23 cellular contexts compared by ENCODE assay signal in genomic region chr7:121116399-121116798, GRCh38.
"Had no signal": no experiment of that assay in that cellular context is flagged by ENCODE, and none has a peak within 500 bp of the region (broad histone marks: within the 10 kb centered on the region; RNA-seq: fewer than 3 reads in every experiment).

No MANE protein-coding gene starts in this region.

- H3K9me3 ChIP-seq: heart right ventricle, lower lobe of right lung, transverse colon had no signal

- H3K27ac ChIP-seq: cardiac muscle cell, heart right ventricle, lower lobe of right lung, transverse colon had no signal

- DNase-seq: activated B cell treated with CpG ODN at 0.5 μM for 24 hours; activated CD4-positive, alpha-beta memory T cell treated with anti-CD3 and anti-CD28 coated beads for 36 hours; activated CD4-positive, alpha-beta T cell treated with anti-CD3 and anti-CD28 coated beads for 4 hours; activated effector memory CD4-positive, alpha-beta T cell treated with Interleukin-2 at 50 U/mL for 16 hours; activated naive CD4-positive, alpha-beta T cell treated with anti-CD3 and anti-CD28 coated beads, Interleukin-2, amount 10 ng/mL, durations not matched to agents 7 days and 5 days; activated T-cell treated with anti-CD3 and anti-CD28 coated beads, Interleukin-2, amount 50 U/mL, for 72 hours; amygdala; effector CD4-positive, alpha-beta T cell; heart right ventricle; kidney; lower lobe of right lung; naive B cell; occipital lobe; posterior cingulate gyrus; stimulated activated CD4-positive, alpha-beta T cell treated with anti-CD3 and anti-CD28 coated beads, Interleukin-2, amount 100 ng/mL, for 48 hours; stimulated activated CD8-positive, alpha-beta memory T cell treated with anti-CD3 and anti-CD28 coated beads, Interleukin-4, amount 100 ng/mL, for 48 hours; stimulated activated naive B cell treated with anti-CD40 and anti-IgM and Interleukin-4, amounts not matched to agents 10 μg/mL and 1 μg/mL and 100 μg/mL, for 72 hours; T-helper 17 cell; transverse colon had no signal

- H3K4me3 ChIP-seq: cardiac muscle cell, heart right ventricle, lower lobe of right lung, transverse colon had no signal

- H3K36me3 ChIP-seq: cardiac muscle cell, lower lobe of right lung, transverse colon had no signal

- FAIRE-seq: kidney, urothelium cell line had no signal

- H3K27me3 ChIP-seq: cardiac muscle cell, heart right ventricle, transverse colon had no signal

- ATAC-seq: activated T-cell treated with anti-CD3 and anti-CD28 coated beads, Interleukin-2, amount 50 U/mL, for 72 hours; heart right ventricle; left lobe of liver; lower lobe of right lung; sciatic nerve; stimulated activated naive B cell treated with anti-CD40 and anti-IgM and Interleukin-4, amounts not matched to agents 10 μg/mL and 1 μg/mL and 100 μg/mL, for 72 hours; T-helper 17 cell had no signal

- H3K4me1 ChIP-seq: lower lobe of right lung, transverse colon had no signal
